In the genomic region with DNA sequence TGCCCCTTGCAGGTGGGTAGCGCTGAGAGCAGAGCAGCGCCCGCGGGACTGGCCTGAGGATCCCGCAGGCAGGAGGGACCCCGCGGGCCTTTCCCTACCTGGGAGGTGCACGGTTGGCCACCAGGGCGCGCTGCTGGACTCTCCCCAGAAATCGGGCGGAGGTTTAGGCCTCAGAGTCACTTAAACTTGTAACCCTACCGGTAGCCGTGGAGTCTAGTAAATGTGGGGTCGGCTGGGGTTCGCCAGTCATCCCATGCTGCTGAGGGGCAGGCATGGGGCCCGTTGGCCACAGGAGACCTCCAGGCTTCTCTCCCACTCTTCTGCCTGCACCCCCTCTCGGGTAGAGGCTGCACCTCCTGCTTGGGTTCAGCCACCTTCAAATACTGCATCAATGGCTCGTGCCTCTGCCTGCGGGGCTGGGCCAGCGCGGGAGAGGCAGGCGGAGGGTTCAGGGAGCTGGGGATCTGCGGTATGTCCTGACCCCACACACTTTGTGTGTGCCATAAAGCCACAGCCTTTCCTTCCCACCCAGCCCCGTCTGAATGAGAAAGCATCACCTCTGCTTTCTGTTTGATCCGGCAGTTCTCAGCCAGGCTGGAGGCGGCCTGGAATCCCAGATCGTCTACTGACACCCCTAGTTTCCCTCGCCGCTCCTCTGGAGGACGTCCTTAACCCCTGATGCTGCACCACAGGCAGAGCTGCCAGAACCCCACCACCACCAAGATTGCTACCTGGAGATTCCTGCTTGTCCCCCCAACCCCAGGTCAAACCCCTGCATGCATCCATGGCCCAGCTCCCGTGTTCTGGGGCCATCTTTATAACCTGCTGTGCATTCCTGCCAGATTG, we compare ENCODE assay signal across 7 cellular contexts. TPM values are rescaled to one million over a fixed set of nuclear protein-coding genes. Genes with fewer than 3 reads are reported as not detected.
DNase-seq lines count a peak whose midpoint lies in the region; ATAC-seq and TF ChIP-seq lines count a peak whose summit lies in the region.

No MANE protein-coding gene starts in this region.

- H3K27ac ChIP-seq in WERI-Rb-1 = no peak overlapping the region
- peak overlapping the region in 1 of 2 donors; percentile 23 for H3K27ac ChIP-seq in breast epithelium

- DNase-seq in NCI-H187 treated with DMSO at 0.1 percent for 48 hours (lab: John Stamatoyannopoulos, UW) (peak; percentile 32), WERI-Rb-1 (peak; percentile 89), breast epithelium (ENCODE audit: low spot score in 2 of 2) (peak; percentile 43 to 85), left kidney (ENCODE audit: low read depth, low spot score) (peak; percentile 91)
- DNase-seq in stimulated activated CD4-positive, alpha-beta T cell treated with anti-CD3 and anti-CD28 coated beads, Interleukin-4, amount 100 ng/mL, for 4 hours = peak; percentile 75 to 87

- no peaks in the 10 kb centered on the region for H3K9me3 ChIP-seq in WERI-Rb-1 (ENCODE audit: severe bottlenecking)
- H3K9me3 ChIP-seq in breast epithelium = no peaks in the 10 kb centered on the region

- H3K36me3 ChIP-seq in WERI-Rb-1 (no peaks in the 10 kb centered on the region), breast epithelium (no peaks in the 10 kb centered on the region)

- TF ChIP-seq POLR2A in GM18505 (IDR thresholded peaks at IDR 0.05; ENCODE audit: borderline replicate concordance, extremely low read depth, insufficient read depth, insufficient read length) (no peak), breast epithelium (IDR thresholded peaks at IDR 0.05) (no peak)

- H3K27me3 ChIP-seq in WERI-Rb-1 (ENCODE audit: insufficient read depth, low read depth, severe bottlenecking) = no peaks in the 10 kb centered on the region
- H3K27me3 ChIP-seq in breast epithelium = no peaks in the 10 kb centered on the region

- H3K4me3 ChIP-seq in WERI-Rb-1 (ENCODE audit: low read depth, low read length) = no peak overlapping the region
- peak overlapping the region in 1 of 3 donors; percentile 26 for H3K4me3 ChIP-seq in breast epithelium

- TF ChIP-seq CTCF in WERI-Rb-1 (IDR thresholded peaks at IDR 0.05; ENCODE audit: low read depth, low read length) = peak; percentile 82
- TF ChIP-seq CTCF in breast epithelium (IDR thresholded peaks at IDR 0.05) = peak; percentile 59 to 81 (median 67)

- H3K4me1 ChIP-seq in breast epithelium = no peaks in the 10 kb centered on the region

- intact Hi-C loops in breast epithelium (cut with DNase I; ENCODE audit: low total_unique reads) = no loop called here

- peak; percentile 89 for ATAC-seq in GM18505 (IDR thresholded peaks at IDR 0.05; ENCODE audit: unreplicated experiment)
- ATAC-seq in HG02852 (IDR thresholded peaks at IDR 0.05; ENCODE audit: unreplicated experiment) = peak; percentile 83

RNA-seq across cellular contexts. Expression of gene GSTM4, which starts 12.3 kb away (rescaled TPM):
- 10 to 100 TPM; 21.9 to 31.5 (median 28.2) TPM for total RNA-seq in breast epithelium

RNA-seq across cellular contexts. Expression of gene AMPD2, which starts 24.0 kb away (rescaled TPM):
- 10 to 100 TPM; 21.3 to 68.2 (median 47.4) TPM for total RNA-seq in breast epithelium

RNA-seq across cellular contexts. Expression of gene GNAT2, which starts 24.2 kb away (rescaled TPM):
- not detected for total RNA-seq in breast epithelium

RNA-seq across cellular contexts. Expression of gene GSTM2, which starts 24.2 kb away (rescaled TPM):
- total RNA-seq in breast epithelium = 10 to 100 TPM; 47.8 to 93.4 (median 66.5) TPM

RNA-seq across cellular contexts. Expression of gene GSTM1, which starts 44.0 kb away (rescaled TPM):
- total RNA-seq in breast epithelium = 10 to 100 TPM in 1 of 3 donors, not detected in 2; 33.8 TPM

Comparison
In these comparisons a context has a peak if more than half of its experiments do, and no peak if none do; other contexts are left out.
1. DNase-seq: peak in every context shown above with its lines; median percentile 91 in left kidney; 89 in WERI-Rb-1; 81 in stimulated activated CD4-positive, alpha-beta T cell treated with anti-CD3 and anti-CD28 coated beads, Interleukin-4, amount 100 ng/mL, for 4 hours; 64 in breast epithelium; 32 in NCI-H187 treated with DMSO at 0.1 percent for 48 hours.